In the genomic region with DNA sequence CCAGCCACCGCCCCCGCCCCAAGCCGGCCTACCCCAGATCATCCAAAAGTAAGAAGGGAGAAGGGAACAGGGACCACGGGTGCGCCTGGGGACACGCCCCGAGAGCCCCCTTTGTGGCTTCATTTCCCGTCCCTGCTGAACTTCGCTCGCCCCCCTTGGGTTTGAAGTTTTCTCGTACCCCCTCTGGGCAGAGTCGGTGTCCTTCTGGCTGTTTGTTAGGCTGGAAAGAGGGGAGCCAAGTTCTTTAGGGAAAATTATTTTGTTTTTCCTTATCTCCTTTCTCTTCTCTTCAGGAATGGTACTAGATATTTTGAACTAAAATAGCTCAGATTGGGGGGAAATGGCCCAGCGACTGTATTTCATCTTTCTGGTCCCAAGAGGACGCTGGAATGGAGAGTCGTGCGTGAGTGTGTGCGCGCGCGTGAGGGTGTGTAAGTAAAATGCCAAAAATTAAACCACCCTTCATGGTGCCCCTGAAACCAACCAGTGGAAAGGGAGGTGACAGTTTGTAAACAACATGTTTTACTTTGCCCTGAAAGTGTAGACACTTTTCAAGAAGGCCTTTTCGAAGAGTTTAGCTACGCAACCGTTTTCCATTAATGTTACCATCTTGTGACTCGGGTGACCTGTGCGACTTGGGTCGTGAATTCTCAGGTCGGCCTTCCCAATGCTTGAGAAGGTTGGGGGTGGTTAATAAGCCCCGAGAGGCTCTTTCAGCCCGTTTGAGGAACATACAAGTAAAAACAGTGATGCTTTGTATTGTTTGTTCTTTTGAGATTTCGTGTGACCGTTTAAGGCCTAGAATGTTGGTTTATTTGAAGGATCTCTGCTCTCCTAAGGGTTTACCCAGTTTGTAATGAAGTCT, we compare ENCODE assay signal across 8 cellular contexts. TPM values are rescaled to one million over a fixed set of nuclear protein-coding genes. Genes with fewer than 3 reads are reported as not detected.
A peak's percentile ranks its signal among the peaks of the same experiment; 100 is the strongest.
DNase-seq lines count a peak whose midpoint lies in the region; ATAC-seq and TF ChIP-seq lines count a peak whose summit lies in the region.

No MANE protein-coding gene starts in this region.

- TF ChIP-seq CTCF in AG04450 (IDR thresholded peaks at IDR 0.05; ENCODE audit: low read depth, low read length) (no peak), breast epithelium (IDR thresholded peaks at IDR 0.05) (no peak), nephron (IDR thresholded peaks at IDR 0.05; ENCODE audit: unreplicated experiment in 3 of 3) (no peak)

- H3K4me3 Mint-ChIP-seq in nephron, result peak overlapping the region; percentile 85 to 97 (median 95)

- TF ChIP-seq POLR2A in breast epithelium (IDR thresholded peaks at IDR 0.05), result no peak

- no peaks in the 10 kb centered on the region for H3K36me3 Mint-ChIP-seq in nephron (ENCODE audit: low read depth)

- H3K9me3 ChIP-seq in AG04450 (ENCODE audit: control insufficient read depth, insufficient read depth, low read length), result no peaks in the 10 kb centered on the region; the same call in 1 of the 2 replicates
- H3K9me3 ChIP-seq in HUES6 (ENCODE audit: control insufficient read depth, insufficient read depth, low read depth, low read length), result no peaks in the 10 kb centered on the region
- no peaks in the 10 kb centered on the region for H3K9me3 ChIP-seq in breast epithelium

- H3K27me3 ChIP-seq in AG04450 (ENCODE audit: control insufficient read depth, insufficient read depth, low read length), result peaks cover 41% of the 10 kb centered on the region
- H3K27me3 ChIP-seq in HUES6 (ENCODE audit: control insufficient read depth, insufficient read depth, low read length), result peaks cover 49% of the 10 kb centered on the region
- peaks cover 11 to 56% of the 10 kb centered on the region in 2 donors for H3K27me3 ChIP-seq in breast epithelium

- intact Hi-C loops in breast epithelium (cut with DNase I; ENCODE audit: low total_unique reads), result no loop called here

- peak overlapping the region; percentile 60 for H3K9ac ChIP-seq in HUES6 (ENCODE audit: low read length)

- H3K9me3 Mint-ChIP-seq in nephron, result no peaks in the 10 kb centered on the region

- no peaks in the 10 kb centered on the region for H3K36me3 ChIP-seq in HUES6 (ENCODE audit: control insufficient read depth, insufficient read depth, low read length)
- no peaks in the 10 kb centered on the region for H3K36me3 ChIP-seq in breast epithelium

- ATAC-seq in HG03025 (IDR thresholded peaks at IDR 0.05; ENCODE audit: low FRiP score, unreplicated experiment), result no peak
- no peak for ATAC-seq in GM21423 (IDR thresholded peaks at IDR 0.05; ENCODE audit: unreplicated experiment)
- ATAC-seq in GM19328 (IDR thresholded peaks at IDR 0.05; ENCODE audit: unreplicated experiment), result no peak

- DNase-seq in AG04450 (ENCODE audit: low read depth, low spot score) (no peak), breast epithelium (ENCODE audit: low spot score in 2 of 2) (no peak), iPS-NIHi7 (ENCODE audit: extremely low spot score) (no peak)

- peaks cover 55% of the 10 kb centered on the region for H3K4me1 Mint-ChIP-seq in nephron

- H3K4me3 ChIP-seq in AG04450 (ENCODE audit: low read depth, low read length), result peak overlapping the region; percentile 64
- H3K4me3 ChIP-seq in HUES6 (ENCODE audit: low read depth, low read length), result peak overlapping the region; percentile 91
- peak overlapping the region; percentile 49 to 77 (median 62) for H3K4me3 ChIP-seq in breast epithelium

- CTCF ChIA-PET in AG04450 (lab: Charles Lee), result no interaction called here

- POLR2A ChIA-PET in AG04450 (lab: Yijun Ruan, JAX), result no interaction called here

- peaks cover 85% of the 10 kb centered on the region for H3K27me3 Mint-ChIP-seq in nephron (ENCODE audit: low read depth)

- H3K27ac Mint-ChIP-seq in nephron, result peak overlapping the region in 2 of 3 experiments; percentile 27 to 71

- no peak overlapping the region for H3K27ac ChIP-seq in AG04450 (ENCODE audit: low read depth, low read length)
- H3K27ac ChIP-seq in HUES6 (ENCODE audit: low read depth, low read length), result no peak overlapping the region
- no peak overlapping the region for H3K27ac ChIP-seq in breast epithelium

- H3K4me1 ChIP-seq in HUES6 (ENCODE audit: control insufficient read depth, insufficient read depth, low read length), result peaks cover 34% of the 10 kb centered on the region
- H3K4me1 ChIP-seq in breast epithelium, result peaks cover 5 to 8% of the 10 kb centered on the region in 2 donors

RNA-seq across cellular contexts. Expression of gene RBM20, which starts 0.7 kb away (rescaled TPM):
- polyA plus RNA-seq in AG04450 (2011; rRNA removed), result 0.11 and 0.15 TPM in 2 replicates
- 0.14 and 0.35 TPM in 2 replicates for polyA minus RNA-seq in AG04450 (2011; rRNA and poly(A)+ RNA removed)
- 1 to 10 TPM in 2 of 3 donors, under 1 TPM in 1; 0.48 to 3.1 (median 1.6) TPM for total RNA-seq in breast epithelium
